Comparison of ENCODE assay signal across 11 cellular contexts in the genomic region with DNA sequence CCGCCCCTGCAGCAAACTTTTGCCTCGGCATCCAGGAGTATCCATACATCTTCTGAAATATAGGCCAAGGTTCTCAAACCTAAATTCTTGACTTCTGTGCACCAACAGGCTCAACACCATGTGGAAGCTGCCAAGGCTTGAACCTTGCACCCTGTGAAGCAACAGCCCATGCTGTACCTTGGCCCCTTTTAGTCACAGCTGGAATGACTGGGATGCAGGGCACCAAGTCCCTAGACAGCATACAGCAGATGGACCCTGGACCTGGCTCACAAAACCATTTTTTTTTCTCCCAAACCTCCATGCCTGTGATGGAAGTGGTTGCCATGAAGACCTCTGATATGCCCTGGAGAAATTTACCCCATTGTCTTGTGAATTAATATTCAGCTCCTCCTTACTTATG.
"Had no signal": no experiment of that assay in that cellular context is flagged by ENCODE, and none has a peak within 500 bp of the region (broad histone marks: within the 10 kb centered on the region; RNA-seq: fewer than 3 reads in every experiment).

No MANE protein-coding gene starts in this region.

- H2AFZ ChIP-seq: GM23248, GM23338 had no signal

- H3K4me2 ChIP-seq: GM23338 had no signal

- H3K27ac ChIP-seq: GM23248 had no signal

- H3K4me3 ChIP-seq: GM23248, GM23338, HAP-1 had no signal

- H3K9ac ChIP-seq: GM23248 had no signal

- H3K4me1 ChIP-seq: HAP-1 had no signal

- H3K9me3 ChIP-seq: HAP-1 had no signal

- H3K36me3 ChIP-seq: HAP-1 had no signal

- ATAC-seq: GM23338, HCT116 had no signal

- FAIRE-seq: H1, H54 had no signal

- DNase-seq: GM23248, GOT3, H7, H9, HCEC 1CT, HFFc6 had no signal
